ENCODE assay signal across 8 cellular contexts in the genomic region with DNA sequence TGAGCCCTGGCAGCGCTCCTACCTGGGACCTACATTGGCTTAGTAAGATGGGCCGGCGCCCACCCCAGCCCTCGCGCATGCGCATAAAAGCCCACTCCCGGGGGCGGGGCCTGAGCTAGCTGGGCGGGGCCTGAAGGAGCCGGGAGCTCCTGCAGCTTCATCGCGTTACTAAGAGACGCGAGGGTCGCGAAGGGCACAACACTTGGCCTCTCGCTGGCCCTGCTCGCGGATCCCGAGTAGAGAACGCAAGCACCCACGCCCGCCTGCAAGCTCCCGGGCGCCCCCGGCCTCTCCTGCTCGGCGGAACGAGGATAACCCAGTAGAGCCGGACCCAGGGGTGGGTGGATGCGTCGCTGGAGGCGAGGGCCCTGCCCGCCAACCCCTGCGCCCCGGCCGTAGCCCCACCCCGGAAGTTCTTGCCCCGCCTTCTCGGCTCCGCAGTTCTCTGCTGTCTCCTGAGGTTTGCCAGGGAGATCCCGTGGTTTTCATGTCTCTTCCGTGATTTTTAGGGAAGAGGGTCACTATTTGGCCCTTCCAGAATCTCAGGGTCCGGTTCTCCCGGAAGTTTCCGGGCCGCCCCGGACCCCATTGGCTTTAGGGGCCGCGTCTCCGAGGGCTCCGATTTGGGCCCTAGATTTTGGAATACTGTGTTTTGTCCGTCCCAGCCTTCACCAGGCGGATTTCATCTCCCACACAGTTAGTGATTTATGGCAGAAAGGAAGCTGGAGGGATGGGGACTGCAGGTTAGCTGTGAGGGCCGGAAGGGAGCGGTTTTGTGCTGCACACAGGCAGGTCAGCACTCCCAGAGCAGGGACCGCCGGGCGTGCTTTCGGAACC. TPM values are rescaled to one million over a fixed set of nuclear protein-coding genes. Genes with fewer than 3 reads are reported as not detected.
DNase-seq lines count a peak whose midpoint lies in the region; ATAC-seq and TF ChIP-seq lines count a peak whose summit lies in the region.

A gene with protein sequence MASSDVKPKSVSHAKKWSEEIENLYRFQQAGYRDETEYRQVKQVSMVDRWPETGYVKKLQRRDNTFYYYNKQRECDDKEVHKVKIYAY (plus strand): TSS at position 168 of the 837 bp plus-strand sequence. CDS start 7,081 bp downstream, outside the sequence.

- H3K4me3 ChIP-seq in thymus (ENCODE audit: low read length) = peak within 1 kb of the TSS; percentile 86

- peak within 1 kb of the TSS; percentile 95 for H3K27ac ChIP-seq in thymus (ENCODE audit: low read depth)

- peaks cover 15% of the 10 kb centered on the region for H3K4me1 Mint-ChIP-seq in activated naive CD8-positive, alpha-beta T cell treated with anti-CD3 and anti-CD28 coated beads for 36 hours
- H3K4me1 Mint-ChIP-seq in osteocyte (ENCODE audit: unreplicated experiment) = peaks cover 12% of the 10 kb centered on the region

- H3K36me3 Mint-ChIP-seq in activated naive CD8-positive, alpha-beta T cell treated with anti-CD3 and anti-CD28 coated beads for 36 hours = no peaks in the 10 kb centered on the region
- H3K36me3 Mint-ChIP-seq in osteocyte (ENCODE audit: unreplicated experiment) = no peaks in the 10 kb centered on the region

- TF ChIP-seq CTCF in GM10266 (IDR thresholded peaks at IDR 0.05; ENCODE audit: control insufficient read depth, insufficient read depth, low read depth, missing control alignments) (no peak), osteocyte (IDR thresholded peaks at IDR 0.05) (no peak)

- peak within 1 kb of the TSS; percentile 87 for H3K4me3 Mint-ChIP-seq in activated naive CD8-positive, alpha-beta T cell treated with anti-CD3 and anti-CD28 coated beads for 36 hours
- peak within 1 kb of the TSS; percentile 89 for H3K4me3 Mint-ChIP-seq in osteocyte (ENCODE audit: unreplicated experiment)

- peaks cover 7% of the 10 kb centered on the region for H3K4me1 ChIP-seq in thymus (ENCODE audit: control insufficient read depth, insufficient read depth, low read length)

- H3K27me3 ChIP-seq in thymus (ENCODE audit: control insufficient read depth, insufficient read depth) = no peaks in the 10 kb centered on the region

- no peaks in the 10 kb centered on the region for H3K9me3 ChIP-seq in thymus (ENCODE audit: control insufficient read depth)

- no peaks in the 10 kb centered on the region for H3K27me3 Mint-ChIP-seq in activated naive CD8-positive, alpha-beta T cell treated with anti-CD3 and anti-CD28 coated beads for 36 hours
- no peaks in the 10 kb centered on the region for H3K27me3 Mint-ChIP-seq in osteocyte (ENCODE audit: unreplicated experiment)

- DNase-seq in GM10266 (ENCODE audit: extremely low spot score) = peak; percentile 92
- peak; percentile 90 for DNase-seq in NCI-H1092 treated with DMSO at 0.1 percent for 48 hours (lab: John Stamatoyannopoulos, UW)
- DNase-seq in activated naive CD8-positive, alpha-beta T cell treated with anti-CD3 and anti-CD28 coated beads for 36 hours = peak; percentile 96
- peak; percentile 90 to 99 (median 96) for DNase-seq in head of caudate nucleus
- DNase-seq in osteocyte (ENCODE audit: extremely low spot score, unreplicated experiment) = peak; percentile 98

- H3K27ac Mint-ChIP-seq in activated naive CD8-positive, alpha-beta T cell treated with anti-CD3 and anti-CD28 coated beads for 36 hours = peak within 1 kb of the TSS; percentile 98
- peak within 1 kb of the TSS; percentile 100 for H3K27ac Mint-ChIP-seq in osteocyte (ENCODE audit: unreplicated experiment)

- WGBS in thymus = under 1% methylated on average over 60 of the region's 60 CpGs

- H3K9me3 Mint-ChIP-seq in activated naive CD8-positive, alpha-beta T cell treated with anti-CD3 and anti-CD28 coated beads for 36 hours = no peaks in the 10 kb centered on the region
- H3K9me3 Mint-ChIP-seq in osteocyte (ENCODE audit: unreplicated experiment) = no peaks in the 10 kb centered on the region

- intact Hi-C loops in head of caudate nucleus (cut with DNase I) = loop anchor here (2.0 kb wide), 1 partner anchor 137 kb away; a partner anchor contains a TSS

- ATAC-seq in HG02623 (IDR thresholded peaks at IDR 0.05; ENCODE audit: unreplicated experiment) (peak; percentile 75), SK-N-SH treated with all-trans-retinoic acid at 6 μM for 48 hours (peak; percentile 97)

- H3K36me3 ChIP-seq in thymus (ENCODE audit: control insufficient read depth, insufficient read depth) = no peaks in the 10 kb centered on the region

TF ChIP-seq in SK-N-SH treated with all-trans-retinoic acid at 6 μM for 48 hours, 23 proteins besides CTCF, POLR2A, EP300 and RAD21:
- TF ChIP-seq, protein P1, sequence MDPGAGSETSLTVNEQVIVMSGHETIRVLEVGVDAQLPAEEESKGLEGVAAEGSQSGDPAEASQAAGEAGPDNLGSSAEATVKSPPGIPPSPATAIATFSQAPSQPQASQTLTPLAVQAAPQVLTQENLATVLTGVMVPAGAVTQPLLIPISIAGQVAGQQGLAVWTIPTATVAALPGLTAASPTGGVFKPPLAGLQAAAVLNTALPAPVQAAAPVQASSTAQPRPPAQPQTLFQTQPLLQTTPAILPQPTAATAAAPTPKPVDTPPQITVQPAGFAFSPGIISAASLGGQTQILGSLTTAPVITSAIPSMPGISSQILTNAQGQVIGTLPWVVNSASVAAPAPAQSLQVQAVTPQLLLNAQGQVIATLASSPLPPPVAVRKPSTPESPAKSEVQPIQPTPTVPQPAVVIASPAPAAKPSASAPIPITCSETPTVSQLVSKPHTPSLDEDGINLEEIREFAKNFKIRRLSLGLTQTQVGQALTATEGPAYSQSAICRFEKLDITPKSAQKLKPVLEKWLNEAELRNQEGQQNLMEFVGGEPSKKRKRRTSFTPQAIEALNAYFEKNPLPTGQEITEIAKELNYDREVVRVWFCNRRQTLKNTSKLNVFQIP (CRISPR knock-in tag; IDR thresholded peaks at IDR 0.05; ENCODE audit: borderline replicate concordance, low read depth) = peak; percentile 64; the same call in 1 of the 2 replicates
- TF ChIP-seq, protein P2, sequence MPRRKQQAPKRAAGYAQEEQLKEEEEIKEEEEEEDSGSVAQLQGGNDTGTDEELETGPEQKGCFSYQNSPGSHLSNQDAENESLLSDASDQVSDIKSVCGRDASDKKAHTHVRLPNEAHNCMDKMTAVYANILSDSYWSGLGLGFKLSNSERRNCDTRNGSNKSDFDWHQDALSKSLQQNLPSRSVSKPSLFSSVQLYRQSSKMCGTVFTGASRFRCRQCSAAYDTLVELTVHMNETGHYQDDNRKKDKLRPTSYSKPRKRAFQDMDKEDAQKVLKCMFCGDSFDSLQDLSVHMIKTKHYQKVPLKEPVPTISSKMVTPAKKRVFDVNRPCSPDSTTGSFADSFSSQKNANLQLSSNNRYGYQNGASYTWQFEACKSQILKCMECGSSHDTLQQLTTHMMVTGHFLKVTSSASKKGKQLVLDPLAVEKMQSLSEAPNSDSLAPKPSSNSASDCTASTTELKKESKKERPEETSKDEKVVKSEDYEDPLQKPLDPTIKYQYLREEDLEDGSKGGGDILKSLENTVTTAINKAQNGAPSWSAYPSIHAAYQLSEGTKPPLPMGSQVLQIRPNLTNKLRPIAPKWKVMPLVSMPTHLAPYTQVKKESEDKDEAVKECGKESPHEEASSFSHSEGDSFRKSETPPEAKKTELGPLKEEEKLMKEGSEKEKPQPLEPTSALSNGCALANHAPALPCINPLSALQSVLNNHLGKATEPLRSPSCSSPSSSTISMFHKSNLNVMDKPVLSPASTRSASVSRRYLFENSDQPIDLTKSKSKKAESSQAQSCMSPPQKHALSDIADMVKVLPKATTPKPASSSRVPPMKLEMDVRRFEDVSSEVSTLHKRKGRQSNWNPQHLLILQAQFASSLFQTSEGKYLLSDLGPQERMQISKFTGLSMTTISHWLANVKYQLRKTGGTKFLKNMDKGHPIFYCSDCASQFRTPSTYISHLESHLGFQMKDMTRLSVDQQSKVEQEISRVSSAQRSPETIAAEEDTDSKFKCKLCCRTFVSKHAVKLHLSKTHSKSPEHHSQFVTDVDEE (CRISPR knock-in tag; IDR thresholded peaks at IDR 0.05) = peak; percentile 24; the same call in 1 of the 2 replicates
- TF ChIP-seq ZNF8 (CRISPR knock-in tag; IDR thresholded peaks at IDR 0.05) = no peak; the same call in 1 of the 2 replicates
- TF ChIP-seq ZFP3 (CRISPR knock-in tag; IDR thresholded peaks at IDR 0.05) = 0 out of 2 replicates have a peak, but pooled peaks have one; percentile 19
TF ChIP-seq in SK-N-SH treated with all-trans-retinoic acid at 6 μM for 48 hours: peak in this region for 3.

RNA-seq across cellular contexts. Expression of the gene that starts here (rescaled TPM):
- 1 to 10 TPM in 1 of 2 experiments, under 1 TPM in 1; 0.92 to 1.1 TPM for total RNA-seq in activated naive CD8-positive, alpha-beta T cell treated with anti-CD3 and anti-CD28 coated beads for 36 hours
- 1.0 TPM in 1 of 2 replicates, not detected in the other for total RNA-seq in osteocyte
- polyA plus RNA-seq in thymus = 2.2 TPM

Comparison
In these comparisons a context has a peak if more than half of its experiments do, and no peak if none do; other contexts are left out.
1. Peak in every context shown above with its lines: DNase-seq, ATAC-seq, H3K4me3 ChIP-seq and H3K27ac ChIP-seq.